In genomic region chr15:49877117-49877860, GRCh38 we compare ENCODE assay signal across 12 cellular contexts.
DNase-seq lines count a peak whose midpoint lies in the region; ATAC-seq and TF ChIP-seq lines count a peak whose summit lies in the region.
"Had no signal": no experiment of that assay in that cellular context is flagged by ENCODE, and none has a peak within 500 bp of the region (broad histone marks: within the 10 kb centered on the region; RNA-seq: fewer than 3 reads in every experiment).

No MANE protein-coding gene starts in this region.

- H3K27ac ChIP-seq in adipose tissue (ENCODE audit: low read depth, low read length) (peak overlapping the region; percentile 4), left ventricle myocardium inferior (replicated peaks) (peak overlapping the region; percentile 83), sigmoid colon (peak overlapping the region; percentile 62 to 77 (median 74))

- intact Hi-C loops in left ventricle myocardium inferior (cut with micrococcal nuclease): no loop called here
- intact Hi-C loops in sigmoid colon (cut with DNase I): loop anchor here (5.0 to 10.0 kb wide), 3 partner anchors 175 to 258 kb away; partner anchors contain the start of genes DTWD1 and FAM227B

- ATAC-seq in HG02840 (IDR thresholded peaks at IDR 0.05; ENCODE audit: low FRiP score, unreplicated experiment) (no peak), left lobe of liver (no peak)
- ATAC-seq: stimulated activated naive CD8-positive, alpha-beta T cell treated with anti-CD3 and anti-CD28 coated beads, Interleukin-15, Interleukin-2, amounts not matched to agents 100 U/mL and 50 U/mL, for 24 hours had no signal

- H3K4me3 ChIP-seq in AG09309 (ENCODE audit: control insufficient read depth, low read depth, low read length): no peak overlapping the region
- no peak overlapping the region for H3K4me3 ChIP-seq in left ventricle myocardium inferior
- H3K4me3 ChIP-seq in sigmoid colon: no peak overlapping the region
- H3K4me3 ChIP-seq: HAP-1 had no signal

- H3K9me3 ChIP-seq in left ventricle myocardium inferior (replicated peaks) (no peaks in the 10 kb centered on the region), sigmoid colon (no peaks in the 10 kb centered on the region)
- H3K9me3 ChIP-seq: HAP-1 had no signal

- TF ChIP-seq CTCF in AG09309 (IDR thresholded peaks at IDR 0.05; ENCODE audit: control insufficient read depth, insufficient read depth, low read depth, low read length, missing control alignments) (no peak), left ventricle myocardium inferior (IDR thresholded peaks at IDR 0.05; ENCODE audit: borderline replicate concordance) (no peak), sigmoid colon (IDR thresholded peaks at IDR 0.05) (no peak)

- H3K27me3 ChIP-seq in left ventricle myocardium inferior (ENCODE audit: low read depth): no peaks in the 10 kb centered on the region
- H3K27me3 ChIP-seq in sigmoid colon: no peaks in the 10 kb centered on the region

- no peak for TF ChIP-seq POLR2A in sigmoid colon (IDR thresholded peaks at IDR 0.05)
- no peak for TF ChIP-seq POLR2A in erythroblast (IDR thresholded peaks at IDR 0.05; ENCODE audit: low read length)

- no peak for TF ChIP-seq EP300 in sigmoid colon (IDR thresholded peaks at IDR 0.05)

- WGBS in adipose tissue, 3 donors: 69 to 73% (median 70%) methylated on average over 7 of the region's 7 CpGs
- WGBS in sigmoid colon, 2 donors: 82 to 84% methylated on average over 7 of the region's 7 CpGs

- H3K4me1 ChIP-seq in left ventricle myocardium inferior (peaks cover 28% of the 10 kb centered on the region), sigmoid colon (peaks cover 0 to 46% (median 42%) of the 10 kb centered on the region in 4 donors)

- peak; percentile 65 for DNase-seq in AG09309 (ENCODE audit: low read depth)
- DNase-seq in left ventricle myocardium inferior: no peak
- no peak for DNase-seq in sigmoid colon
- no peak for DNase-seq in NCI-H187 (lab: John Stamatoyannopoulos, UW)
- DNase-seq in erythroblast (lab: John Stamatoyannopoulos, UW): no peak
- DNase-seq in left lobe of liver (ENCODE audit: low spot score): no peak
- DNase-seq: activated CD4-positive, alpha-beta T cell treated with anti-CD3 and anti-CD28 coated beads, Interleukin-2, amount 50 U/mL, for 48 hours; activated naive CD8-positive, alpha-beta T cell treated with anti-CD3 and anti-CD28 coated beads for 36 hours; stimulated activated naive CD8-positive, alpha-beta T cell treated with anti-CD3 and anti-CD28 coated beads, Interleukin-15, Interleukin-2, amounts not matched to agents 100 U/mL and 50 U/mL, for 24 hours had no signal

- H3K36me3 ChIP-seq in left ventricle myocardium inferior (no peaks in the 10 kb centered on the region), sigmoid colon (no peaks in the 10 kb centered on the region)
- H3K36me3 ChIP-seq: HAP-1 had no signal

Comparison
In these comparisons a context has a peak if more than half of its experiments do, and no peak if none do; other contexts are left out.
1. H3K27ac ChIP-seq: peak in every context shown above with its lines; median percentile 83 in left ventricle myocardium inferior; 74 in sigmoid colon; 4 in adipose tissue.